1 cellular context compared by ENCODE assay signal in the genomic region with DNA sequence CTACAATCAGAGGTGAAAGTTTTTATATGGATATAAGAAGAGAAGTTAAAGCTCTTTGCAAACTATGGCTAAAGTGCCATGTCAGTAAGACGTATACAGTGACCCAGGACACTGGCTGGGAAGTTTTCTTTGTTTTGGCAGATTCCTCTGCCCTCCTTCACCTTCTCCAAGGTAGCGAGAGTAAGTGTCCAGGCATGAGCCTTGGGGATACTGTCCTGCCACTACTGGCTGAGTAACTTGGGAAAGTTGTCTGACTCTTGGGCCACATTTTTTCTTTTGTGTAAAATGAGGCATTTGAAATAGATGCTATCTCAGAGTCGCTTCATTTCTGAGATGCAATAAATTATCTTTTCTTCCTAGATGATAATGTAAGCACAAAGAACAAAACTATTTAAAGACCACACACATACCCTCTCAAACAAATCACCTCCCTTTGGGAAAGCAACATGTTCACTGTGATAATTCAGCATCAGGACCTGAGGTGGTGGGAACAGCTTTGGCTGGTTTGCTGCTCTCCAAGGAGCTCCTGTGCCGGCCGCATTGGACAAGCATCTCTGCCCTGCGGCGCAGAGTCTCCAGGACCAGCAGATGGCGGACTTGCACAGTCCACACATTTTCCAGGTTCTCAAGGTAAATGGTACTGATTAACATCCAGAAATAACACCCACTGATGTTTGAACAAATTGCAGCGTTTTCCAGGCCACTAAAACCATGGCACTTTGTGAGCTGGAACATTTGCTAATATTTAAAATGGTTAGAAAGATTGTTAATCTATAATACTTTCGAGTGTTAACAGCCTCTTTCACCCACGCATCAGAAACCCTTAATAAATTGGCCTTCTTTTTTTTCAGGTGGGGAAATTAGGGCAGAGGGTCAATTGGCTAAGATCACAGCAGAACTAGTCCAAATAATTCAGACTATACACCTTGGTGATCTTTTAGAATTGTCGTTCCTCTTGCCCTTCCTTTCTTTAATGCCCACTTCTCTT.
TF ChIP-seq lines count a peak whose summit lies in the region.

No MANE protein-coding gene starts in this region.

TF ChIP-seq in HepG2, 621 proteins besides CTCF, POLR2A, EP300 and RAD21 (continued from another document and continues in another):
- TF ChIP-seq, protein P1, sequence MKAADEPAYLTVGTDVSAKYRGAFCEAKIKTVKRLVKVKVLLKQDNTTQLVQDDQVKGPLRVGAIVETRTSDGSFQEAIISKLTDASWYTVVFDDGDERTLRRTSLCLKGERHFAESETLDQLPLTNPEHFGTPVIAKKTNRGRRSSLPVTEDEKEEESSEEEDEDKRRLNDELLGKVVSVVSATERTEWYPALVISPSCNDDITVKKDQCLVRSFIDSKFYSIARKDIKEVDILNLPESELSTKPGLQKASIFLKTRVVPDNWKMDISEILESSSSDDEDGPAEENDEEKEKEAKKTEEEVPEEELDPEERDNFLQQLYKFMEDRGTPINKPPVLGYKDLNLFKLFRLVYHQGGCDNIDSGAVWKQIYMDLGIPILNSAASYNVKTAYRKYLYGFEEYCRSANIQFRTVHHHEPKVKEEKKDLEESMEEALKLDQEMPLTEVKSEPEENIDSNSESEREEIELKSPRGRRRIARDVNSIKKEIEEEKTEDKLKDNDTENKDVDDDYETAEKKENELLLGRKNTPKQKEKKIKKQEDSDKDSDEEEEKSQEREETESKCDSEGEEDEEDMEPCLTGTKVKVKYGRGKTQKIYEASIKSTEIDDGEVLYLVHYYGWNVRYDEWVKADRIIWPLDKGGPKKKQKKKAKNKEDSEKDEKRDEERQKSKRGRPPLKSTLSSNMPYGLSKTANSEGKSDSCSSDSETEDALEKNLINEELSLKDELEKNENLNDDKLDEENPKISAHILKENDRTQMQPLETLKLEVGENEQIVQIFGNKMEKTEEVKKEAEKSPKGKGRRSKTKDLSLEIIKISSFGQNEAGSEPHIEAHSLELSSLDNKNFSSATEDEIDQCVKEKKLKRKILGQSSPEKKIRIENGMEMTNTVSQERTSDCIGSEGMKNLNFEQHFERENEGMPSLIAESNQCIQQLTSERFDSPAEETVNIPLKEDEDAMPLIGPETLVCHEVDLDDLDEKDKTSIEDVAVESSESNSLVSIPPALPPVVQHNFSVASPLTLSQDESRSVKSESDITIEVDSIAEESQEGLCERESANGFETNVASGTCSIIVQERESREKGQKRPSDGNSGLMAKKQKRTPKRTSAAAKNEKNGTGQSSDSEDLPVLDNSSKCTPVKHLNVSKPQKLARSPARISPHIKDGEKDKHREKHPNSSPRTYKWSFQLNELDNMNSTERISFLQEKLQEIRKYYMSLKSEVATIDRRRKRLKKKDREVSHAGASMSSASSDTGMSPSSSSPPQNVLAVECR (CRISPR knock-in tag; IDR thresholded peaks at IDR 0.05; ENCODE audit: borderline replicate concordance) = no peak
- TF ChIP-seq ZNF138 (CRISPR knock-in tag; IDR thresholded peaks at IDR 0.05; ENCODE audit: low read depth) = no peak
- no peak for TF ChIP-seq ZNF678 (CRISPR knock-in tag; IDR thresholded peaks at IDR 0.05)
- TF ChIP-seq STAG1 (CRISPR knock-in tag; IDR thresholded peaks at IDR 0.05) = peak; percentile 97
- TF ChIP-seq ZNF143 (CRISPR knock-in tag; IDR thresholded peaks at IDR 0.05) = no peak
- TF ChIP-seq ZNF644 (CRISPR knock-in tag; IDR thresholded peaks at IDR 0.05; ENCODE audit: low read depth) = peak; percentile 41; the same call in 1 of the 2 replicates
- TF ChIP-seq RFX3 (CRISPR knock-in tag; IDR thresholded peaks at IDR 0.05) = peak; percentile 7; the same call in 1 of the 2 replicates
- TF ChIP-seq DMAP1 (CRISPR knock-in tag; IDR thresholded peaks at IDR 0.05) = no peak
- TF ChIP-seq HNRNPL (IDR thresholded peaks at IDR 0.05; ENCODE audit: low read depth, low read length) = no peak
- TF ChIP-seq, protein P2, sequence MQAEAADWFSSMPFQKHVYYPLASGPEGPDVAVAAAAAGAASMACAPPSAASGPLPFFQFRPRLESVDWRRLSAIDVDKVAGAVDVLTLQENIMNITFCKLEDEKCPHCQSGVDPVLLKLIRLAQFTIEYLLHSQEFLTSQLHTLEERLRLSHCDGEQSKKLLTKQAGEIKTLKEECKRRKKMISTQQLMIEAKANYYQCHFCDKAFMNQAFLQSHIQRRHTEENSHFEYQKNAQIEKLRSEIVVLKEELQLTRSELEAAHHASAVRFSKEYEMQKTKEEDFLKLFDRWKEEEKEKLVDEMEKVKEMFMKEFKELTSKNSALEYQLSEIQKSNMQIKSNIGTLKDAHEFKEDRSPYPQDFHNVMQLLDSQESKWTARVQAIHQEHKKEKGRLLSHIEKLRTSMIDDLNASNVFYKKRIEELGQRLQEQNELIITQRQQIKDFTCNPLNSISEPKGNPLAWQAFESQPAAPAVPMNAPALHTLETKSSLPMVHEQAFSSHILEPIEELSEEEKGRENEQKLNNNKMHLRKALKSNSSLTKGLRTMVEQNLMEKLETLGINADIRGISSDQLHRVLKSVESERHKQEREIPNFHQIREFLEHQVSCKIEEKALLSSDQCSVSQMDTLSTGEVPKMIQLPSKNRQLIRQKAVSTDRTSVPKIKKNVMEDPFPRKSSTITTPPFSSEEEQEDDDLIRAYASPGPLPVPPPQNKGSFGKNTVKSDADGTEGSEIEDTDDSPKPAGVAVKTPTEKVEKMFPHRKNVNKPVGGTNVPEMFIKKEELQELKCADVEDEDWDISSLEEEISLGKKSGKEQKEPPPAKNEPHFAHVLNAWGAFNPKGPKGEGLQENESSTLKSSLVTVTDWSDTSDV (CRISPR knock-in tag; IDR thresholded peaks at IDR 0.05) = no peak
- no peak for TF ChIP-seq ZNF383 (CRISPR knock-in tag; IDR thresholded peaks at IDR 0.05; ENCODE audit: borderline replicate concordance)
- TF ChIP-seq NFRKB (IDR thresholded peaks at IDR 0.05) = no peak
- TF ChIP-seq, protein P3, sequence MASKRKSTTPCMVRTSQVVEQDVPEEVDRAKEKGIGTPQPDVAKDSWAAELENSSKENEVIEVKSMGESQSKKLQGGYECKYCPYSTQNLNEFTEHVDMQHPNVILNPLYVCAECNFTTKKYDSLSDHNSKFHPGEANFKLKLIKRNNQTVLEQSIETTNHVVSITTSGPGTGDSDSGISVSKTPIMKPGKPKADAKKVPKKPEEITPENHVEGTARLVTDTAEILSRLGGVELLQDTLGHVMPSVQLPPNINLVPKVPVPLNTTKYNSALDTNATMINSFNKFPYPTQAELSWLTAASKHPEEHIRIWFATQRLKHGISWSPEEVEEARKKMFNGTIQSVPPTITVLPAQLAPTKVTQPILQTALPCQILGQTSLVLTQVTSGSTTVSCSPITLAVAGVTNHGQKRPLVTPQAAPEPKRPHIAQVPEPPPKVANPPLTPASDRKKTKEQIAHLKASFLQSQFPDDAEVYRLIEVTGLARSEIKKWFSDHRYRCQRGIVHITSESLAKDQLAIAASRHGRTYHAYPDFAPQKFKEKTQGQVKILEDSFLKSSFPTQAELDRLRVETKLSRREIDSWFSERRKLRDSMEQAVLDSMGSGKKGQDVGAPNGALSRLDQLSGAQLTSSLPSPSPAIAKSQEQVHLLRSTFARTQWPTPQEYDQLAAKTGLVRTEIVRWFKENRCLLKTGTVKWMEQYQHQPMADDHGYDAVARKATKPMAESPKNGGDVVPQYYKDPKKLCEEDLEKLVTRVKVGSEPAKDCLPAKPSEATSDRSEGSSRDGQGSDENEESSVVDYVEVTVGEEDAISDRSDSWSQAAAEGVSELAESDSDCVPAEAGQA (IDR thresholded peaks at IDR 0.05; ENCODE audit: low read depth) = no peak
- TF ChIP-seq, protein P3 (CRISPR knock-in tag; IDR thresholded peaks at IDR 0.05; ENCODE audit: borderline replicate concordance) = no peak
- 0 out of 2 replicates have a peak, but pooled peaks have one; percentile 53 for TF ChIP-seq KDM4B (CRISPR knock-in tag; IDR thresholded peaks at IDR 0.05)
- TF ChIP-seq ZNF703 (CRISPR knock-in tag; IDR thresholded peaks at IDR 0.05; ENCODE audit: borderline replicate concordance) = no peak
- TF ChIP-seq CHCHD3 (CRISPR knock-in tag; IDR thresholded peaks at IDR 0.05) = no peak
- peak; percentile 56; the same call in 1 of the 2 replicates for TF ChIP-seq MIER2 (CRISPR knock-in tag; IDR thresholded peaks at IDR 0.05)
- no peak for TF ChIP-seq GTF3A (CRISPR knock-in tag; conservative IDR thresholded peaks at IDR 0.05)
- no peak for TF ChIP-seq RAD51 (IDR thresholded peaks at IDR 0.05; ENCODE audit: borderline replicate concordance)
- TF ChIP-seq, protein P4, sequence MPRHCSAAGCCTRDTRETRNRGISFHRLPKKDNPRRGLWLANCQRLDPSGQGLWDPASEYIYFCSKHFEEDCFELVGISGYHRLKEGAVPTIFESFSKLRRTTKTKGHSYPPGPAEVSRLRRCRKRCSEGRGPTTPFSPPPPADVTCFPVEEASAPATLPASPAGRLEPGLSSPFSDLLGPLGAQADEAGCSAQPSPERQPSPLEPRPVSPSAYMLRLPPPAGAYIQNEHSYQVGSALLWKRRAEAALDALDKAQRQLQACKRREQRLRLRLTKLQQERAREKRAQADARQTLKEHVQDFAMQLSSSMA (CRISPR knock-in tag; IDR thresholded peaks at IDR 0.05) = no peak
- TF ChIP-seq ZEB1 (IDR thresholded peaks at IDR 0.05; ENCODE audit: insufficient replicate concordance, low read depth) = no peak
- TF ChIP-seq POGZ (CRISPR knock-in tag; IDR thresholded peaks at IDR 0.05) = no peak
- no peak for TF ChIP-seq PRMT3 (CRISPR knock-in tag; IDR thresholded peaks at IDR 0.05; ENCODE audit: borderline replicate concordance, low read depth)
- no peak for TF ChIP-seq CBFB (CRISPR knock-in tag; IDR thresholded peaks at IDR 0.05)
- no peak for TF ChIP-seq GPN1 (CRISPR knock-in tag; IDR thresholded peaks at IDR 0.05; ENCODE audit: borderline replicate concordance)
- no peak for TF ChIP-seq XBP1 (CRISPR knock-in tag; IDR thresholded peaks at IDR 0.05)
- TF ChIP-seq, protein P5, sequence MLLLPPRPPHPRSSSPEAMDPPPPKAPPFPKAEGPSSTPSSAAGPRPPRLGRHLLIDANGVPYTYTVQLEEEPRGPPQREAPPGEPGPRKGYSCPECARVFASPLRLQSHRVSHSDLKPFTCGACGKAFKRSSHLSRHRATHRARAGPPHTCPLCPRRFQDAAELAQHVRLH (CRISPR knock-in tag; IDR thresholded peaks at IDR 0.05; ENCODE audit: borderline replicate concordance, low read depth) = peak; percentile 78
- TF ChIP-seq AKAP8 (CRISPR knock-in tag; IDR thresholded peaks at IDR 0.05) = no peak
- TF ChIP-seq SCMH1 (CRISPR knock-in tag; IDR thresholded peaks at IDR 0.05; ENCODE audit: borderline replicate concordance) = no peak
- TF ChIP-seq, protein P6, sequence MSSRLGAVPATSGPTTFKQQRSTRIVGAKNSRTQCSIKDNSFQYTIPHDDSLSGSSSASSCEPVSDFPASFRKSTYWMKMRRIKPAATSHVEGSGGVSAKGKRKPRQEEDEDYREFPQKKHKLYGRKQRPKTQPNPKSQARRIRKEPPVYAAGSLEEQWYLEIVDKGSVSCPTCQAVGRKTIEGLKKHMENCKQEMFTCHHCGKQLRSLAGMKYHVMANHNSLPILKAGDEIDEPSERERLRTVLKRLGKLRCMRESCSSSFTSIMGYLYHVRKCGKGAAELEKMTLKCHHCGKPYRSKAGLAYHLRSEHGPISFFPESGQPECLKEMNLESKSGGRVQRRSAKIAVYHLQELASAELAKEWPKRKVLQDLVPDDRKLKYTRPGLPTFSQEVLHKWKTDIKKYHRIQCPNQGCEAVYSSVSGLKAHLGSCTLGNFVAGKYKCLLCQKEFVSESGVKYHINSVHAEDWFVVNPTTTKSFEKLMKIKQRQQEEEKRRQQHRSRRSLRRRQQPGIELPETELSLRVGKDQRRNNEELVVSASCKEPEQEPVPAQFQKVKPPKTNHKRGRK (CRISPR knock-in tag; IDR thresholded peaks at IDR 0.05) = no peak
- TF ChIP-seq ZZZ3 (CRISPR knock-in tag; IDR thresholded peaks at IDR 0.05; ENCODE audit: borderline replicate concordance) = no peak
- no peak for TF ChIP-seq TAF1 (CRISPR knock-in tag; IDR thresholded peaks at IDR 0.05)
- no peak for TF ChIP-seq ZNF768 (CRISPR knock-in tag; IDR thresholded peaks at IDR 0.05)
- TF ChIP-seq ZFP36 (IDR thresholded peaks at IDR 0.05; ENCODE audit: borderline replicate concordance, low read depth, low read length, partially characterized antibody) = peak; percentile 64
- TF ChIP-seq ISX (CRISPR knock-in tag; conservative IDR thresholded peaks at IDR 0.05) = no peak
- no peak for TF ChIP-seq HNRNPK (IDR thresholded peaks at IDR 0.05; ENCODE audit: low read depth, low read length, poor library complexity, severe bottlenecking)
- no peak for TF ChIP-seq ZNF17 (CRISPR knock-in tag; IDR thresholded peaks at IDR 0.05)
- no peak for TF ChIP-seq EEA1 (CRISPR knock-in tag; IDR thresholded peaks at IDR 0.05; ENCODE audit: borderline replicate concordance)
- TF ChIP-seq, protein P7, sequence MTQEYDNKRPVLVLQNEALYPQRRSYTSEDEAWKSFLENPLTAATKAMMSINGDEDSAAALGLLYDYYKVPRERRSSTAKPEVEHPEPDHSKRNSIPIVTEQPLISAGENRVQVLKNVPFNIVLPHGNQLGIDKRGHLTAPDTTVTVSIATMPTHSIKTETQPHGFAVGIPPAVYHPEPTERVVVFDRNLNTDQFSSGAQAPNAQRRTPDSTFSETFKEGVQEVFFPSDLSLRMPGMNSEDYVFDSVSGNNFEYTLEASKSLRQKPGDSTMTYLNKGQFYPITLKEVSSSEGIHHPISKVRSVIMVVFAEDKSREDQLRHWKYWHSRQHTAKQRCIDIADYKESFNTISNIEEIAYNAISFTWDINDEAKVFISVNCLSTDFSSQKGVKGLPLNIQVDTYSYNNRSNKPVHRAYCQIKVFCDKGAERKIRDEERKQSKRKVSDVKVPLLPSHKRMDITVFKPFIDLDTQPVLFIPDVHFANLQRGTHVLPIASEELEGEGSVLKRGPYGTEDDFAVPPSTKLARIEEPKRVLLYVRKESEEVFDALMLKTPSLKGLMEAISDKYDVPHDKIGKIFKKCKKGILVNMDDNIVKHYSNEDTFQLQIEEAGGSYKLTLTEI (CRISPR knock-in tag; conservative IDR thresholded peaks at IDR 0.05) = no peak
- TF ChIP-seq ZNF891 (CRISPR knock-in tag; IDR thresholded peaks at IDR 0.05) = no peak
- no peak for TF ChIP-seq AGO1 (IDR thresholded peaks at IDR 0.05; ENCODE audit: low read depth, low read length, poor library complexity, severe bottlenecking)
- no peak for TF ChIP-seq ZNF136 (CRISPR knock-in tag; IDR thresholded peaks at IDR 0.05; ENCODE audit: low read depth)
- no peak for TF ChIP-seq MTF1 (CRISPR knock-in tag; IDR thresholded peaks at IDR 0.05)
- TF ChIP-seq ZNF792 (CRISPR knock-in tag; IDR thresholded peaks at IDR 0.05) = 0 out of 2 replicates have a peak, but pooled peaks have one; percentile 11
- no peak for TF ChIP-seq IKZF1 (IDR thresholded peaks at IDR 0.05)
- peak; percentile 39 for TF ChIP-seq YY1 (IDR thresholded peaks at IDR 0.05; ENCODE audit: insufficient read depth, insufficient replicate concordance, low read depth, low read length)
